Comparison of ENCODE assay signal across 10 cellular contexts in genomic region chr7:73704640-73705550, GRCh38. TPM values are rescaled to one million over a fixed set of nuclear protein-coding genes. Genes with fewer than 3 reads are reported as not detected.
A peak's percentile ranks its signal among the peaks of the same experiment; 100 is the strongest.
DNase-seq lines count a peak whose midpoint lies in the region; ATAC-seq and TF ChIP-seq lines count a peak whose summit lies in the region.
"Had no signal": no experiment of that assay in that cellular context is flagged by ENCODE, and none has a peak within 500 bp of the region (broad histone marks: within the 10 kb centered on the region; RNA-seq: fewer than 3 reads in every experiment).

No MANE protein-coding gene starts in this region.

- no peaks in the 10 kb centered on the region for H3K9me2 ChIP-seq in PC-9 (ENCODE audit: insufficient read depth)

- 35% methylated on average over 22 of the region's 23 CpGs for WGBS in prostate gland

- peaks cover 78% of the 10 kb centered on the region for H3F3A ChIP-seq in PC-9 (ENCODE audit: insufficient read depth, low read depth)

- peak overlapping the region; percentile 76; the same call in 1 of the 2 replicates for H3K4me2 ChIP-seq in PC-9

- H2AFZ ChIP-seq in PC-9, result no peak overlapping the region

- H3K9me3 ChIP-seq in PC-9 (ENCODE audit: insufficient read depth, low read depth), result no peaks in the 10 kb centered on the region
- no peaks in the 10 kb centered on the region for H3K9me3 ChIP-seq in prostate gland
- H3K9me3 ChIP-seq: ovary had no signal

- no peaks in the 10 kb centered on the region for H3K27me3 ChIP-seq in PC-9 (ENCODE audit: insufficient read depth, low read depth)
- H3K27me3 ChIP-seq in prostate gland (replicated peaks; ENCODE audit: insufficient read depth), result no peaks in the 10 kb centered on the region
- H3K27me3 ChIP-seq: ovary had no signal

- H3K4me3 ChIP-seq in PC-9, result no peak overlapping the region
- H3K4me3 ChIP-seq in prostate gland, result no peak overlapping the region

- TF ChIP-seq POLR2A in prostate gland (IDR thresholded peaks at IDR 0.05), result no peak
- no peak for TF ChIP-seq POLR2A in erythroblast (IDR thresholded peaks at IDR 0.05; ENCODE audit: low read length)

- intact Hi-C loops in PC-9 (cut with micrococcal nuclease; ENCODE audit: unreplicated experiment) (no loop called here), prostate gland (cut with DNase I) (no loop called here)

- CTCF ChIA-PET in PC-9 (lab: Charles Lee), result interaction anchor here (0.6 to 0.8 kb wide), 3 partner anchors 15 to 242 kb away, joined by 3 to 33 read pairs (median 3); no protein-coding TSS in a partner anchor

- POLR2A ChIA-PET in PC-9 (lab: Charles Lee; ENCODE audit: unreplicated experiment), result interaction anchor here (0.5 to 0.6 kb wide), 5 partner anchors 13 to 127 kb away, joined by 3 to 17 read pairs (median 4); partner anchors contain the start of gene TBL2

- H3K36me3 ChIP-seq in PC-9 (ENCODE audit: low read depth) (peaks cover 27% of the 10 kb centered on the region; the same call in 1 of the 2 replicates), prostate gland (no peaks in the 10 kb centered on the region)
- H3K36me3 ChIP-seq: ovary had no signal

- H3K79me2 ChIP-seq in PC-9 (ENCODE audit: low read depth), result peaks cover 21% of the 10 kb centered on the region

- peak overlapping the region; percentile 85 for H3K27ac ChIP-seq in PC-9
- peak overlapping the region; percentile 13 to 58 for H3K27ac ChIP-seq in prostate gland

- ATAC-seq in esophagus mucosa, result peak; percentile 55
- ATAC-seq in GM18517 (IDR thresholded peaks at IDR 0.05; ENCODE audit: unreplicated experiment), result no peak
- ATAC-seq in GM18861 (IDR thresholded peaks at IDR 0.05; ENCODE audit: unreplicated experiment), result no peak

- no TSS peak for BruUV-seq in PC-9 (replicated peaks; lab: Mats Ljungman, UMichigan)

- peak; percentile 29 for DNase-seq in EH (ENCODE audit: low read depth)
- peak; percentile 46 to 91 for DNase-seq in PC-9
- peak; percentile 69 for DNase-seq in prostate gland (ENCODE audit: low spot score)
- no peak for DNase-seq in erythroblast (lab: John Stamatoyannopoulos, UW)
- no peak for DNase-seq in EL
- DNase-seq: activated gamma-delta T cell had no signal

- peaks cover 34% of the 10 kb centered on the region for H3K4me1 ChIP-seq in PC-9 (replicated peaks; ENCODE audit: insufficient read depth)
- peaks cover 6% of the 10 kb centered on the region for H3K4me1 ChIP-seq in prostate gland (replicated peaks)

- TF ChIP-seq CTCF in PC-9 (conservative IDR thresholded peaks at IDR 0.05) (no peak), prostate gland (IDR thresholded peaks at IDR 0.05) (no peak)

- peaks cover 16% of the 10 kb centered on the region; the same call in 1 of the 2 replicates for H4K20me1 ChIP-seq in PC-9 (ENCODE audit: insufficient read depth)

RNA-seq across cellular contexts. Expression of gene STX1A, which starts 14.6 kb away (rescaled TPM):
- 39.1 and 40.5 TPM in 2 replicates for total RNA-seq in PC-9 (2021)
- total RNA-seq in esophagus mucosa, result 1.2 TPM
- 10 to 100 TPM in 1 of 2 donors, 1 to 10 TPM in 1; 6.8 to 15.3 TPM for total RNA-seq in prostate gland

RNA-seq across cellular contexts. Expression of gene BUD23, which starts 21.5 kb away (rescaled TPM):
- total RNA-seq in PC-9 (2021) (122 and 158 TPM in 2 replicates), esophagus mucosa (39.2 TPM), prostate gland (100 to 1,000 TPM in 1 of 2 donors, 10 to 100 TPM in 1; 72.3 to 196 TPM)

RNA-seq across cellular contexts. Expression of gene DNAJC30, which starts 21.6 kb away (rescaled TPM):
- total RNA-seq in PC-9 (2021), result 8.0 and 9.5 TPM in 2 replicates
- 7.3 TPM for total RNA-seq in esophagus mucosa
- total RNA-seq in prostate gland, result 10 to 100 TPM; 16.3 to 16.8 TPM

RNA-seq across cellular contexts. Expression of gene ABHD11, which starts 33.7 kb away (rescaled TPM):
- 74.4 and 92.6 TPM in 2 replicates for total RNA-seq in PC-9 (2021)
- 11.7 TPM for total RNA-seq in esophagus mucosa
- total RNA-seq in prostate gland, result 10 to 100 TPM; 55.2 to 87.8 TPM

RNA-seq across cellular contexts. Expression of gene VPS37D, which starts 37.3 kb away (rescaled TPM):
- total RNA-seq in PC-9 (2021) (8.3 and 12.4 TPM in 2 replicates), esophagus mucosa (0.32 TPM), prostate gland (10 to 100 TPM in 1 of 2 donors, 1 to 10 TPM in 1; 6.0 to 19.5 TPM)

Comparison
In these comparisons a context has a peak if more than half of its experiments do, and no peak if none do; other contexts are left out.
1. DNase-seq: peak in EH (single experiment), PC-9 (2 of 2) and prostate gland (single experiment); none in erythroblast (0 of 2) and EL (single experiment).